11 cellular contexts compared by ENCODE assay signal in the genomic region with DNA sequence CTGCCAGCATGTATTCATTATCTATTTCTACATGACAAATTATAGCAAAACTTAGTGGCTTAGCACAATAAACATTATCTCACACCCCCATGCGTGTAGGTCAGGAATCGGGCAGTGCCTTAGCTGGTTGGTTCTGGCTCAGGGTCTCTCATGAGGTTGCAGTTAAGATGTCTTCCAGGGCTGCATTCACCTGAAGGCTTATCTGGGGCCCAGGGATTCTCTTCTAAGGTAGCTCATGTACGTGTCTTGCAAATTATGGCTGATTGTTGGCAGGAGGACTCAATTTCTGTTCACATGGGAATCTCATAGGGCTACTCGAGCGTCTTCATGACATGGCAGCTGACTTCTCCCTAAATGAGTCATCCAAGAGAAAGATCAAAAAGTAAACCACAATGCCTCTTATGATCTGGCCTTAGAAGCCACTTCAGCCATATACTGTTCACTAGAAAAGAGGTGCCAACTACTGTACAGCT. TPM values are rescaled to one million over a fixed set of nuclear protein-coding genes. Genes with fewer than 3 reads are reported as not detected.
DNase-seq lines count a peak whose midpoint lies in the region; ATAC-seq and TF ChIP-seq lines count a peak whose summit lies in the region.
"Had no signal": no experiment of that assay in that cellular context is flagged by ENCODE, and none has a peak within 500 bp of the region (broad histone marks: within the 10 kb centered on the region; RNA-seq: fewer than 3 reads in every experiment).

No MANE protein-coding gene starts in this region.

- peak overlapping the region; percentile 13 for H3K4me2 ChIP-seq in PC-3 (ENCODE audit: low read length)

- POLR2A ChIA-PET in PC-3 (lab: Charles Lee; ENCODE audit: unreplicated experiment): no interaction called here

- no peaks in the 10 kb centered on the region for H3K27me3 ChIP-seq in PC-3 (ENCODE audit: low read length)
- no peaks in the 10 kb centered on the region for H3K27me3 ChIP-seq in prostate gland (replicated peaks; ENCODE audit: insufficient read depth)
- H3K27me3 ChIP-seq: stomach had no signal

- CTCF ChIA-PET in PC-3 (lab: Charles Lee): no interaction called here

- intact Hi-C loops in PC-3 (cut with micrococcal nuclease) (no loop called here), prostate gland (cut with DNase I) (no loop called here)

- BruUV-seq in PC-3 (replicated peaks; lab: Mats Ljungman, UMichigan): no TSS peak

- H3K36me3 ChIP-seq in PC-3 (ENCODE audit: low read depth, low read length): no peaks in the 10 kb centered on the region
- no peaks in the 10 kb centered on the region for H3K36me3 ChIP-seq in prostate gland
- H3K36me3 ChIP-seq: stomach had no signal

- DNase-seq in DMS79 treated with DMSO at 0.1 percent for 48 hours (lab: John Stamatoyannopoulos, UW): peak; percentile 25
- peak; percentile 89 for DNase-seq in H4 (ENCODE audit: low spot score)
- peak; percentile 85 for DNase-seq in PC-3
- DNase-seq in foreskin fibroblast: peak; percentile 55 to 64
- DNase-seq in SK-N-DZ (ENCODE audit: low spot score): no peak
- no peak for DNase-seq in prostate gland (ENCODE audit: low spot score)
- DNase-seq: CD8-positive, alpha-beta memory T cell; NCI-H446; stomach had no signal

- peak; percentile 39 for ATAC-seq in PC-3
- ATAC-seq in GM21381 (IDR thresholded peaks at IDR 0.05; ENCODE audit: unreplicated experiment): no peak
- no peak for ATAC-seq in HG02642 (IDR thresholded peaks at IDR 0.05; ENCODE audit: poor library complexity, unreplicated experiment)

- peaks cover 52% of the 10 kb centered on the region for H3K4me1 ChIP-seq in PC-3 (ENCODE audit: insufficient read depth, low read length)
- H3K4me1 ChIP-seq in prostate gland (replicated peaks): no peaks in the 10 kb centered on the region
- H3K4me1 ChIP-seq: stomach had no signal

- H3F3A ChIP-seq in PC-3 (ENCODE audit: low read length, unreplicated experiment): no peaks in the 10 kb centered on the region

- H3K9ac ChIP-seq in PC-3 (ENCODE audit: low read length): no peak overlapping the region

- WGBS in prostate gland: 81% methylated on average over 5 of the region's 5 CpGs

- 0 out of 2 replicates have a peak, but pooled peaks cover under 1% of the 10 kb centered on the region for H3K79me2 ChIP-seq in PC-3 (ENCODE audit: low read length)

- H4K20me1 ChIP-seq in PC-3 (ENCODE audit: low read length): no peaks in the 10 kb centered on the region

- H3K27ac ChIP-seq in PC-3 (ENCODE audit: low read length) (peak overlapping the region; percentile 50), prostate gland (no peak overlapping the region)
- H3K27ac ChIP-seq: stomach had no signal

- TF ChIP-seq CTCF in PC-3 (conservative IDR thresholded peaks at IDR 0.05; ENCODE audit: low read depth, low read length): no peak
- TF ChIP-seq CTCF in foreskin fibroblast (IDR thresholded peaks at IDR 0.05; ENCODE audit: low read depth, low read length): no peak
- no peak for TF ChIP-seq CTCF in prostate gland (IDR thresholded peaks at IDR 0.05)

- TF ChIP-seq POLR2A in prostate gland (IDR thresholded peaks at IDR 0.05): no peak

- no peaks in the 10 kb centered on the region for H3K9me2 ChIP-seq in PC-3 (replicated peaks; ENCODE audit: low read length)

- H3K9me3 ChIP-seq in PC-3 (ENCODE audit: low read length): no peaks in the 10 kb centered on the region
- H3K9me3 ChIP-seq in prostate gland: no peaks in the 10 kb centered on the region
- H3K9me3 ChIP-seq: stomach had no signal

- H2AFZ ChIP-seq in PC-3 (ENCODE audit: low read length): peak overlapping the region; percentile 25

- H3K4me3 ChIP-seq in PC-3 (ENCODE audit: low read length) (no peak overlapping the region), foreskin fibroblast (ENCODE audit: low read depth in 1 of 2, low read length in 2 of 2) (no peak overlapping the region), prostate gland (no peak overlapping the region)
- H3K4me3 ChIP-seq: stomach had no signal

RNA-seq across cellular contexts. Expression of a gene that starts 42.9 kb away (rescaled TPM):
- total RNA-seq in H4 (2014; rRNA removed; shearing (Covaris generic)): 5.8 and 7.2 TPM in 2 replicates
- 9.6 and 15.7 TPM in 2 replicates for total RNA-seq in PC-3 (2014; rRNA removed)
- 7.1 and 7.5 TPM in 2 replicates for polyA plus RNA-seq in SK-N-DZ (2014; cell fraction: cytosol; rRNA removed)
- 10.1 and 10.7 TPM in 2 replicates for polyA plus RNA-seq in SK-N-DZ (2014; cell fraction: nucleus; rRNA removed)
- 10 to 100 TPM in 1 of 2 donors, 1 to 10 TPM in 1; 9.6 to 29.2 TPM for total RNA-seq in prostate gland

Comparison
In these comparisons a context has a peak if more than half of its experiments do, and no peak if none do; other contexts are left out.
1. DNase-seq: peak in DMS79 treated with DMSO at 0.1 percent for 48 hours (single experiment), H4 (single experiment), PC-3 (single experiment) and foreskin fibroblast (2 of 2); none in SK-N-DZ (single experiment) and prostate gland (single experiment).